In the genomic region with DNA sequence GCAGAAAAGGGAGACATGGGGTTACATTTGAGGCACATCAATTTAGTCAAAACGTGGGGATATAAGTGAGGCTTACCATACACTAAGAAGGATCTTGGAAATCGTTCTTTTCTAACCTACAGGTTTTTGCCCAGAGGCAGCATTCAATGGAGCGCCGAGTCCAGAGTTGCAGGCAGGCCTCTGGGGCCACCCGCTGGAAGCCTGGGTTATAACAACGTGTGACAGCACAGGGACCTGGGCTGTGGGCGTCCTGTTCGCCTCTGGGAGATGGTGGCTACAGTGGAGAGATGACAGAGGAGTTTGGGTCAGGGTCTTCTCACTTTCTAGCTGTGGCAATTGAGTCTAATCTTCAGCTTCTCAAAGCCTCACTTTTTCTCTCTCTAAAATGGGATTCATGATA, we compare ENCODE assay signal across 9 cellular contexts. TPM values are rescaled to one million over a fixed set of nuclear protein-coding genes. Genes with fewer than 3 reads are reported as not detected.
A peak's percentile ranks its signal among the peaks of the same experiment; 100 is the strongest.
DNase-seq lines count a peak whose midpoint lies in the region; TF ChIP-seq lines count a peak whose summit lies in the region.
"Had no signal": no experiment of that assay in that cellular context is flagged by ENCODE, and none has a peak within 500 bp of the region (broad histone marks: within the 10 kb centered on the region; RNA-seq: fewer than 3 reads in every experiment).

No MANE protein-coding gene starts in this region.

- H3K79me2 ChIP-seq in Karpas-422 (ENCODE audit: low read length) (no peaks in the 10 kb centered on the region), trophoblast cell (ENCODE audit: control insufficient read depth, insufficient read depth, low read length, poor library complexity) (peaks cover 2% of the 10 kb centered on the region)

- H4K91ac ChIP-seq in trophoblast cell (ENCODE audit: low read depth, low read length): no peak overlapping the region

- H4K12ac ChIP-seq in trophoblast cell (ENCODE audit: low read depth, low read length): no peak overlapping the region

- DNase-seq in DMS79 treated with DMSO at 0.1 percent for 48 hours (lab: John Stamatoyannopoulos, UW) (peak; percentile 4), DMS79 (lab: John Stamatoyannopoulos, UW) (no peak), Karpas-422 (peak; percentile 69), SW 1271 (lab: John Stamatoyannopoulos, UW) (peak; percentile 2 to 7), fibroblast of villous mesenchyme (ENCODE audit: low read depth) (no peak), trophoblast cell (peak; percentile 52 to 86), cerebellar nuclear complex (lab: John Stamatoyannopoulos, UW) (no peak), NCI-H774 (lab: John Stamatoyannopoulos, UW) (no peak)

- no peak overlapping the region for H4K8ac ChIP-seq in trophoblast cell (ENCODE audit: low read depth, low read length)

- no peaks in the 10 kb centered on the region for H3K9me2 ChIP-seq in Karpas-422 (replicated peaks; ENCODE audit: insufficient read depth, low read length)

- H3K36me3 ChIP-seq in Karpas-422 (ENCODE audit: insufficient read depth, low read length) (no peaks in the 10 kb centered on the region), trophoblast cell (ENCODE audit: control insufficient read depth in 1 of 2, insufficient read depth in 2 of 2, low read length in 2 of 2) (no peaks in the 10 kb centered on the region)
- H3K36me3 ChIP-seq: ovary had no signal

- H2AFZ ChIP-seq in Karpas-422 (ENCODE audit: low read length): no peak overlapping the region
- H2AFZ ChIP-seq in trophoblast cell (ENCODE audit: insufficient read depth, low read length, poor library complexity): no peak overlapping the region

- no peak overlapping the region for H3K14ac ChIP-seq in trophoblast cell (ENCODE audit: low read length)

- H3K27ac ChIP-seq in Karpas-422 (ENCODE audit: low read length) (no peak overlapping the region), trophoblast cell (ENCODE audit: low read depth, low read length) (no peak overlapping the region)
- H3K27ac ChIP-seq: ovary had no signal

- no peak overlapping the region for H3K9ac ChIP-seq in Karpas-422 (ENCODE audit: low read length)
- H3K9ac ChIP-seq in trophoblast cell (ENCODE audit: low read length): no peak overlapping the region

- H3K9me3 ChIP-seq in Karpas-422 (ENCODE audit: low read length) (no peaks in the 10 kb centered on the region), trophoblast cell (ENCODE audit: insufficient read depth, low read depth, low read length) (no peaks in the 10 kb centered on the region)
- H3K9me3 ChIP-seq: ovary had no signal

- H3K23ac ChIP-seq in trophoblast cell (ENCODE audit: low read length): no peak overlapping the region

- H3K27me3 ChIP-seq in Karpas-422 (ENCODE audit: low read length) (no peaks in the 10 kb centered on the region), trophoblast cell (ENCODE audit: insufficient read depth, low read length) (no peaks in the 10 kb centered on the region)
- H3K27me3 ChIP-seq: ovary had no signal

- H3K18ac ChIP-seq in trophoblast cell (ENCODE audit: low read length): no peak overlapping the region

- H2BK120ac ChIP-seq in trophoblast cell (ENCODE audit: insufficient read depth, low read length, poor library complexity): no peak overlapping the region

- no peak overlapping the region for H2BK5ac ChIP-seq in trophoblast cell (ENCODE audit: low read depth, low read length, poor library complexity)

- H2BK12ac ChIP-seq in trophoblast cell (ENCODE audit: low read length): no peak overlapping the region

- no peaks in the 10 kb centered on the region for H4K20me1 ChIP-seq in Karpas-422 (ENCODE audit: insufficient read depth, low read depth, low read length)

- peaks cover 14% of the 10 kb centered on the region for H3K79me1 ChIP-seq in trophoblast cell (ENCODE audit: low read length)

- H3K4me2 ChIP-seq in Karpas-422 (ENCODE audit: low read depth, low read length, poor library complexity, severe bottlenecking): no peak overlapping the region
- H3K4me2 ChIP-seq in trophoblast cell (ENCODE audit: low read length): no peak overlapping the region

- TF ChIP-seq CTCF in fibroblast of villous mesenchyme (IDR thresholded peaks at IDR 0.05; ENCODE audit: insufficient read depth, low read depth, low read length): peak; percentile 36

- H3K4ac ChIP-seq in trophoblast cell (ENCODE audit: low read depth, low read length): no peak overlapping the region

- no peak overlapping the region for H3K4me3 ChIP-seq in Karpas-422 (ENCODE audit: low read length)
- H3K4me3 ChIP-seq in fibroblast of villous mesenchyme (ENCODE audit: low read depth, low read length): no peak overlapping the region
- no peak overlapping the region for H3K4me3 ChIP-seq in trophoblast cell (ENCODE audit: low read depth, low read length)
- H3K4me3 ChIP-seq: ovary had no signal

- H3K4me1 ChIP-seq in Karpas-422 (ENCODE audit: low read length) (no peaks in the 10 kb centered on the region), trophoblast cell (ENCODE audit: control insufficient read depth in 1 of 2, insufficient read depth in 2 of 2, low read length in 2 of 2) (peaks cover 20 to 28% of the 10 kb centered on the region in 2 experiments)

- WGBS in trophoblast cell (ENCODE audit: extremely low coverage, insufficient coverage, insufficient read length): no CpG with 5 or more reads among the region's 8 CpGs

- H2AK5ac ChIP-seq in trophoblast cell (ENCODE audit: low read length): no peak overlapping the region

RNA-seq across cellular contexts. Expression of a gene that starts 53.9 kb away (rescaled TPM):
- total RNA-seq in Karpas-422 (2014; rRNA removed; shearing (Covaris generic); ENCODE audit: low replicate concordance): not detected in 2 replicates
- total RNA-seq in fibroblast of villous mesenchyme: not detected in 2 replicates
- polyA plus RNA-seq in trophoblast cell (2013): 0.15 and 0.28 TPM in 2 replicates

Comparison
In these comparisons a context has a peak if more than half of its experiments do, and no peak if none do; other contexts are left out.
1. DNase-seq: peak in DMS79 treated with DMSO at 0.1 percent for 48 hours (single experiment), Karpas-422 (single experiment), SW 1271 (2 of 2) and trophoblast cell (2 of 2); none in DMS79 (single experiment), fibroblast of villous mesenchyme (single experiment), cerebellar nuclear complex (0 of 2) and NCI-H774 (single experiment).